ENCODE assay signal across 8 cellular contexts in the genomic region with DNA sequence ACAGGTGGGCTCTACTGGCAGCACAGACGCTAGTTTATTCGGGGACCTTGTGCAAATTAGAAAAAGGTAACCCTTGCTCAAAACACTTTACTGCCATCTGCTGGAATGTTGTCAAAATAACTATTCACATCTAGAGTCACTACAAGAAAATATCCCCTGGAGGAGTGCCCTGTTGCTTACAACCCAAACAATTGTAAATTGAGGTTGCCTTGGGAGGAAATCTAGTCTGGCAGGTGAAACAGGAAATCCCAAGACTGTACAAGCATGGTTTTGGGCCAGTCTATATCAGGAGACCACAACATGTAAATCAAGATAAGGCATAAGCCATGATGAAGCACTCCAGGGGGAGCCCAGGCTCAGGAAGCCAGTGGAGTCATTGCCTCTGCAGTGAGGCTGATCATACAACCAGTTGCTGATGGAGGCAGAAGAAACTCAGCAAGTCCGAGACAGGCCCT.
DNase-seq lines count a peak whose midpoint lies in the region; ATAC-seq and TF ChIP-seq lines count a peak whose summit lies in the region.

No MANE protein-coding gene starts in this region.

- no peaks in the 10 kb centered on the region for H3K9me3 Mint-ChIP-seq in stimulated activated naive CD8-positive, alpha-beta T cell treated with anti-CD3 and anti-CD28 coated beads, Interleukin-15, amount 100 ng/mL, for 72 hours

- peaks cover 10% of the 10 kb centered on the region for H3K27me3 Mint-ChIP-seq in stimulated activated naive CD8-positive, alpha-beta T cell treated with anti-CD3 and anti-CD28 coated beads, Interleukin-15, amount 100 ng/mL, for 72 hours

- no peak overlapping the region for H3K4me3 Mint-ChIP-seq in stimulated activated naive CD8-positive, alpha-beta T cell treated with anti-CD3 and anti-CD28 coated beads, Interleukin-15, amount 100 ng/mL, for 72 hours

- TF ChIP-seq CTCF in HFF-Myc (IDR thresholded peaks at IDR 0.05; ENCODE audit: low read depth, low read length, missing control alignments) (peak; percentile 40), VCaP (conservative IDR thresholded peaks at IDR 0.05) (peak; percentile 91)

- no peak overlapping the region for H3K4me3 ChIP-seq in HFF-Myc (replicated peaks; ENCODE audit: low read depth, low read length)

- ATAC-seq in stimulated activated naive CD8-positive, alpha-beta T cell treated with anti-CD3 and anti-CD28 coated beads, Interleukin-15, amount 100 ng/mL, for 72 hours: peak; percentile 72

- peaks cover 7% of the 10 kb centered on the region for H3K4me1 Mint-ChIP-seq in stimulated activated naive CD8-positive, alpha-beta T cell treated with anti-CD3 and anti-CD28 coated beads, Interleukin-15, amount 100 ng/mL, for 72 hours

- peak; percentile 76 for DNase-seq in NCI-H2081 (lab: John Stamatoyannopoulos, UW)
- no peak for DNase-seq in NCI-H2081 treated with DMSO at 0.1 percent for 48 hours (lab: John Stamatoyannopoulos, UW)
- DNase-seq in HFF-Myc (ENCODE audit: extremely low read depth, low read depth): no peak
- peak; percentile 34 for DNase-seq in NCI-H2029 treated with DMSO at 0.1 percent for 48 hours (lab: John Stamatoyannopoulos, UW)
- peak; percentile 11 for DNase-seq in hepatic stellate cell (ENCODE audit: low spot score)
- peak; percentile 1 to 7 for DNase-seq in stimulated activated naive CD8-positive, alpha-beta T cell treated with anti-CD3 and anti-CD28 coated beads, Interleukin-15, amount 100 ng/mL, for 72 hours
- DNase-seq in activated gamma-delta T cell treated with Interleukin-2 at 50 U/mL for 16 hours: no peak

- H3K27ac ChIP-seq in VCaP: peak overlapping the region; percentile 95

- no peak overlapping the region for H3K27ac Mint-ChIP-seq in stimulated activated naive CD8-positive, alpha-beta T cell treated with anti-CD3 and anti-CD28 coated beads, Interleukin-15, amount 100 ng/mL, for 72 hours

Comparison
In these comparisons a context has a peak if more than half of its experiments do, and no peak if none do; other contexts are left out.
1. DNase-seq: peak in NCI-H2081 (2 of 2), NCI-H2029 treated with DMSO at 0.1 percent for 48 hours (single experiment), hepatic stellate cell (single experiment) and stimulated activated naive CD8-positive, alpha-beta T cell treated with anti-CD3 and anti-CD28 coated beads, Interleukin-15, amount 100 ng/mL, for 72 hours (2 of 2); none in NCI-H2081 treated with DMSO at 0.1 percent for 48 hours (single experiment), HFF-Myc (single experiment) and activated gamma-delta T cell treated with Interleukin-2 at 50 U/mL for 16 hours (single experiment).